Comparison of ENCODE assay signal across 17 cellular contexts in genomic region chr20:18223399-18223798, GRCh38.
"Had no signal": no experiment of that assay in that cellular context is flagged by ENCODE, and none has a peak within 500 bp of the region (broad histone marks: within the 10 kb centered on the region; RNA-seq: fewer than 3 reads in every experiment).

No MANE protein-coding gene starts in this region.

- H3K4me3 Mint-ChIP-seq: activated naive CD4-positive, alpha-beta T cell treated with anti-CD3 and anti-CD28 coated beads, Interleukin-2, amount 50 U/mL, for 24 hours; central memory CD8-positive, alpha-beta T cell; T-helper 2 cell treated with Interferon-gamma antibody and Interleukin-4, amounts not matched to agents 5 μg/mL and 100 μg/mL, for 36 hours had no signal

- H3K27ac ChIP-seq: body of pancreas, esophagus squamous epithelium, left ventricle myocardium inferior, pancreas, stomach, thoracic aorta had no signal

- H3K36me3 ChIP-seq: esophagus squamous epithelium, left ventricle myocardium inferior, pancreas, stomach, thoracic aorta had no signal

- H3K4me3 ChIP-seq: body of pancreas, esophagus squamous epithelium, left ventricle myocardium inferior, pancreas, stomach, thoracic aorta had no signal

- DNase-seq: activated CD4-positive, alpha-beta T cell treated with anti-CD3 and anti-CD28 coated beads, Interleukin-2, amount 50 U/mL, for 1 hour; body of pancreas; esophagus squamous epithelium; head of caudate nucleus; left ventricle myocardium inferior; pancreas; stimulated activated CD4-positive, alpha-beta T cell treated with anti-CD3 and anti-CD28 coated beads, Interleukin-15, amount 100 ng/mL, for 24 hours; stimulated activated CD4-positive, alpha-beta T cell treated with anti-CD3 and anti-CD28 coated beads, Interleukin-4, amount 100 ng/mL, for 24 hours; stomach had no signal

- FAIRE-seq: endometrium, islet of Langerhans, pancreas, urothelium cell line had no signal

- H3K36me3 Mint-ChIP-seq: activated naive CD4-positive, alpha-beta T cell treated with anti-CD3 and anti-CD28 coated beads, Interleukin-2, amount 50 U/mL, for 24 hours had no signal

- H3K27ac Mint-ChIP-seq: activated naive CD4-positive, alpha-beta T cell treated with anti-CD3 and anti-CD28 coated beads, Interleukin-2, amount 50 U/mL, for 24 hours; activated T-helper 2 cell treated with anti-CD3 and anti-CD28 coated beads, Interferon-gamma antibody, Interleukin-2, Interleukin-4, amounts not matched to agents 10 μg/mL and 5 μg/mL and 100 μg/mL, durations not matched to agents 14 hours and 24 hours and 36 hours; T-helper 2 cell treated with Interferon-gamma antibody and Interleukin-4, amounts not matched to agents 5 μg/mL and 100 μg/mL, for 36 hours had no signal

- H3K27me3 ChIP-seq: body of pancreas, esophagus squamous epithelium, pancreas, stomach had no signal

- H3K9me3 Mint-ChIP-seq: activated naive CD4-positive, alpha-beta T cell treated with anti-CD3 and anti-CD28 coated beads, Interleukin-2, amount 50 U/mL, for 24 hours; activated T-helper 2 cell treated with anti-CD3 and anti-CD28 coated beads, Interferon-gamma antibody, Interleukin-2, Interleukin-4, amounts not matched to agents 10 μg/mL and 5 μg/mL and 100 μg/mL, durations not matched to agents 14 hours and 24 hours and 36 hours; central memory CD8-positive, alpha-beta T cell; T-helper 2 cell treated with Interferon-gamma antibody and Interleukin-4, amounts not matched to agents 5 μg/mL and 100 μg/mL, for 36 hours had no signal

- H3K9me3 ChIP-seq: body of pancreas, esophagus squamous epithelium, pancreas, stomach, thoracic aorta had no signal

- H3K4me1 Mint-ChIP-seq: activated naive CD4-positive, alpha-beta T cell treated with anti-CD3 and anti-CD28 coated beads, Interleukin-2, amount 50 U/mL, for 24 hours; central memory CD8-positive, alpha-beta T cell had no signal

- ATAC-seq: body of pancreas, pancreas had no signal
